Comparison of ENCODE assay signal across 14 cellular contexts in the genomic region with DNA sequence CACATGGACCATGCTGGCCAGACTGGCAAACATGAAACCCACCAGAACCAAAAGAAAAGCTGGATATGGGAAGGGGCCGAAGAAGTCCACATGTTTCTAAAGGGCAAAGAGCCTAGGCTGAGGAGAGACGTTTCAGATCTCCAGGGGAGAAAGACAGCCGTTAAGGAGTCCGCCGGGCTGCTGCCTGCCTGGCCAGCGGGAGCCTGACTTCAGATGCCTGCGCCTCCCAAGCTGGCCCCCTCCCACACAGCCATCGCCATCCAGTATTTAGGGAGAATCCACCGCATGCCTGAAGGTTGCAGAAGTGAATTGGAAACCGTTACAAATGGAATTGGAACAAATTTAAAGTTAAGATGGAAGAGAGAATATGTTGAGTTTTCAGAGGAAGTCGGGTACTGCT. TPM values are rescaled to one million over a fixed set of nuclear protein-coding genes. Genes with fewer than 3 reads are reported as not detected.
DNase-seq lines count a peak whose midpoint lies in the region; ATAC-seq and TF ChIP-seq lines count a peak whose summit lies in the region.
"Had no signal": no experiment of that assay in that cellular context is flagged by ENCODE, and none has a peak within 500 bp of the region (broad histone marks: within the 10 kb centered on the region; RNA-seq: fewer than 3 reads in every experiment).

No MANE protein-coding gene starts in this region.

- peaks cover 23% of the 10 kb centered on the region for H3K27me3 ChIP-seq in iPS-18a (ENCODE audit: control insufficient read depth, insufficient read depth, low read length)
- H3K27me3 ChIP-seq in thoracic aorta (replicated peaks; ENCODE audit: insufficient read depth), result no peaks in the 10 kb centered on the region
- H3K27me3 ChIP-seq: vagina had no signal

- H3K27ac ChIP-seq in iPS-18a (ENCODE audit: low read length), result no peak overlapping the region
- peak overlapping the region in 1 of 2 donors; percentile 88 for H3K27ac ChIP-seq in thoracic aorta
- H3K27ac ChIP-seq: A549, spleen, vagina, WERI-Rb-1 had no signal

- H3K4me1 ChIP-seq in iPS-18a (ENCODE audit: control insufficient read depth, low read depth, low read length) (peaks cover 28% of the 10 kb centered on the region), thoracic aorta (ENCODE audit: control insufficient read depth in 1 of 2, low read depth in 2 of 2) (peaks cover 0 to 26% of the 10 kb centered on the region in 2 donors)

- no peaks in the 10 kb centered on the region for H3K9me3 Mint-ChIP-seq in activated T-cell treated with anti-CD3 and anti-CD28 coated beads, Interleukin-2, amount 50 U/mL, for 4 hours
- no peaks in the 10 kb centered on the region for H3K9me3 Mint-ChIP-seq in activated naive CD8-positive, alpha-beta T cell (ENCODE audit: low read depth)

- H3K27me3 Mint-ChIP-seq in activated T-cell treated with anti-CD3 and anti-CD28 coated beads, Interleukin-2, amount 50 U/mL, for 4 hours (ENCODE audit: low read depth), result no peaks in the 10 kb centered on the region
- no peaks in the 10 kb centered on the region for H3K27me3 Mint-ChIP-seq in activated naive CD8-positive, alpha-beta T cell

- DNase-seq in activated T-cell treated with anti-CD3 and anti-CD28 coated beads, Interleukin-2, amount 50 U/mL, for 4 hours, result no peak
- DNase-seq in activated T-cell treated with anti-CD3 and anti-CD28 coated beads, Interleukin-2, amount 50 U/mL, for 1 hour, result no peak
- DNase-seq in thoracic aorta (ENCODE audit: low spot score) (no peak), NCI-H1092 (lab: John Stamatoyannopoulos, UW) (no peak), HK-2 (ENCODE audit: unreplicated experiment) (no peak), NCI-H82 treated with DMSO at 0.1 percent for 48 hours (lab: John Stamatoyannopoulos, UW; ENCODE audit: unreplicated experiment) (no peak)
- DNase-seq: DMS79, SIG-M5, spleen, WERI-Rb-1 had no signal

- peak overlapping the region; percentile 83 for H3K4me3 Mint-ChIP-seq in activated T-cell treated with anti-CD3 and anti-CD28 coated beads, Interleukin-2, amount 50 U/mL, for 4 hours
- peak overlapping the region; percentile 92 for H3K4me3 Mint-ChIP-seq in activated naive CD8-positive, alpha-beta T cell

- TF ChIP-seq CTCF in thoracic aorta (IDR thresholded peaks at IDR 0.05), result no peak

- H3K36me3 ChIP-seq in iPS-18a (ENCODE audit: control insufficient read depth, low read depth, low read length) (peaks cover 3% of the 10 kb centered on the region), thoracic aorta (no peaks in the 10 kb centered on the region)
- H3K36me3 ChIP-seq: spleen, vagina, WERI-Rb-1 had no signal

- no peaks in the 10 kb centered on the region for H3K9me3 ChIP-seq in iPS-18a (ENCODE audit: control insufficient read depth, low read depth, low read length)
- no peaks in the 10 kb centered on the region for H3K9me3 ChIP-seq in thoracic aorta
- H3K9me3 ChIP-seq: A549, spleen, vagina had no signal

- peaks cover 45% of the 10 kb centered on the region for H3K4me1 Mint-ChIP-seq in activated T-cell treated with anti-CD3 and anti-CD28 coated beads, Interleukin-2, amount 50 U/mL, for 4 hours (ENCODE audit: low read depth)
- H3K4me1 Mint-ChIP-seq in activated naive CD8-positive, alpha-beta T cell (ENCODE audit: low read depth), result peaks cover 34% of the 10 kb centered on the region

- H3K27ac Mint-ChIP-seq in activated naive CD8-positive, alpha-beta T cell, result no peak overlapping the region

- H3K4me3 ChIP-seq in iPS-18a (ENCODE audit: low read length) (peak overlapping the region; percentile 73), thoracic aorta (peak overlapping the region; percentile 80)
- H3K4me3 ChIP-seq: A549 had no signal

- no peak overlapping the region for H3K9ac ChIP-seq in iPS-18a (ENCODE audit: low read length)

- H3K36me3 Mint-ChIP-seq in activated T-cell treated with anti-CD3 and anti-CD28 coated beads, Interleukin-2, amount 50 U/mL, for 4 hours (ENCODE audit: insufficient read depth), result peaks cover 6% of the 10 kb centered on the region
- peaks cover 2% of the 10 kb centered on the region for H3K36me3 Mint-ChIP-seq in activated naive CD8-positive, alpha-beta T cell

- no peak for ATAC-seq in activated T-cell treated with anti-CD3 and anti-CD28 coated beads, Interleukin-2, amount 50 U/mL, for 4 hours
- no peak for ATAC-seq in thoracic aorta (ENCODE audit: insufficient number of reproducible peaks, low FRiP score, low read depth)
- ATAC-seq: A549 had no signal

RNA-seq across cellular contexts. Expression of gene TBL1X, which starts 2.9 kb away (rescaled TPM):
- total RNA-seq in activated T-cell treated with anti-CD3 and anti-CD28 coated beads, Interleukin-2, amount 50 U/mL, for 4 hours, result 10 to 100 TPM; 45.5 to 61.3 (median 49.9) TPM
- total RNA-seq in thoracic aorta, result 10 to 100 TPM; 37.9 to 39.7 TPM
